ENCODE assay signal across 8 cellular contexts in the genomic region with DNA sequence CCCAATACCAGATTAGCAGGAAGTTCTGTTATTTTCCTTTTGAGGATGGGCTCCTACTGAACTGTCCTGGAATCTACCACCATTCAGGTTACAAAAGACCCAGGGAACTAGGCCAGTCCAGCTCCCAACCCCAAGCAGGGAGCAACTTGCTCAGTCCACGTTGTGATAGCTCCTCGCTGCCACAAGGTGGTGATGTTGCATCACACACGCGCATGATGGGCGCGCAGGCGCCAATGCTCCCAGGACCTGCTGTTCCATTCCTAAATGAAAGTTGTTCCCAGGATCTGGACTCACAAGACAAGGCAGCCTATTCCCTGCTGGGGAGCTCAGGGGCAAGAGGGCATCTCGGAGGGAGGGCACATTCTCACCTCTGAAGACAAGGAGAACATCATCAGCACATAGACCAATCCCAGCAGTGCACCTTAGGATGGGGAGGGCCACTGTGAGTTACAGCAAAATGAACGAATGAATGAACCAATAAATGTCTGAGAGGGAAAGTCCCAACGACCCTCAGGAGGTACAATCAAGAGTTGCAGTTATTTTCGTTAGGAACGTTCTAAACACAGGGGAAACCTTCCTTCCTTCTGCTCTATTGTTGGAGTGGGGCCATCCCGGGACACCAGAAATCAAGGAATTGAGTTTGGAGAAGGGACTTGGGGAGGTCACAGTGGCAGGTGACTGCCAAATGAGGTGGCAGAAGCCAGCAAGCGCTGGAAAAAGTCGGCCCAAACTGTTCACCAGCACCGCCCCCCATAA. TPM values are rescaled to one million over a fixed set of nuclear protein-coding genes. Genes with fewer than 3 reads are reported as not detected.
A peak's percentile ranks its signal among the peaks of the same experiment; 100 is the strongest.
DNase-seq lines count a peak whose midpoint lies in the region; TF ChIP-seq lines count a peak whose summit lies in the region.
"Not testable (repeated sequence)": the region's sequence is repeated elsewhere in the genome, so short reads cannot be mapped to it uniquely, and the experiment has no call there.

No MANE protein-coding gene starts in this region.

- H3K9me2 ChIP-seq in DOHH2 (replicated peaks; ENCODE audit: control insufficient read depth, low read length); neural cell (ENCODE audit: insufficient read depth, low read length): not testable (repeated sequence)

- H3K23ac ChIP-seq in H9 (ENCODE audit: insufficient read length, low read depth, low read length): not testable (repeated sequence)

- peak overlapping the region; percentile 67 to 85 for H3K4me3 Mint-ChIP-seq in H9
- peak overlapping the region; percentile 87 to 98 (median 95) for H3K4me3 Mint-ChIP-seq in brain

- H2BK15ac ChIP-seq in H9 (ENCODE audit: low read depth, low read length): not testable (repeated sequence)

- not testable (repeated sequence) for H3K27me3 ChIP-seq in DOHH2 (ENCODE audit: control insufficient read depth, low read length); H9 (ENCODE audit: insufficient read depth, low read length); neural cell (ENCODE audit: insufficient read depth, low read depth, low read length)

- peaks cover 14% of the 10 kb centered on the region for H3K23me2 ChIP-seq in H9 (ENCODE audit: insufficient read length, low read depth, low read length, poor library complexity, severe bottlenecking)

- not testable (repeated sequence) for H4K8ac ChIP-seq in H9 (replicated peaks; ENCODE audit: insufficient read length, low read depth, low read length)

- H3K4me2 ChIP-seq in DOHH2 (ENCODE audit: low read length) (peak overlapping the region; percentile 97), H9 (ENCODE audit: insufficient read depth, insufficient read length, low read length) (peak overlapping the region; percentile 82), neural cell (ENCODE audit: low read length) (peak overlapping the region; percentile 88)

- not testable (repeated sequence) for H3K56ac ChIP-seq in H9 (ENCODE audit: insufficient read length, low read depth, low read length)

- H3K36me3 Mint-ChIP-seq in H9 (ENCODE audit: insufficient read depth in 1 of 3, low read depth in 3 of 3): peaks cover 8 to 11% (median 10%) of the 10 kb centered on the region in 3 experiments; a peak in 6 of 7 replicates
- peaks cover 14% of the 10 kb centered on the region for H3K36me3 Mint-ChIP-seq in brain

- H3K27ac ChIP-seq in DOHH2 (ENCODE audit: low read depth, low read length); H9 (ENCODE audit: insufficient read length, low read depth, low read length): not testable (repeated sequence)
- H3K27ac ChIP-seq in neural cell (ENCODE audit: low read length): peak overlapping the region; percentile 70

- not testable (repeated sequence) for H4K5ac ChIP-seq in H9 (ENCODE audit: insufficient read length, low read depth, low read length)

- TF ChIP-seq RAD21 in neural cell (conservative IDR thresholded peaks at IDR 0.05): peak; percentile 71

- not testable (repeated sequence) for H3T11ph ChIP-seq in H9 (ENCODE audit: low read length)

- H3K9ac ChIP-seq in H9 (ENCODE audit: extremely low read depth, insufficient read length, low read length) (peak overlapping the region; percentile 19), neural cell (ENCODE audit: low read length) (peak overlapping the region; percentile 73)

- not testable (repeated sequence) for H3K9me3 ChIP-seq in DOHH2 (ENCODE audit: control insufficient read depth, insufficient read depth, low read length); H9 (ENCODE audit: control insufficient read depth, low read depth, low read length); neural cell (ENCODE audit: low read length)

- not testable (repeated sequence) for DNase-seq in H9
- DNase-seq in NCI-H1417 (lab: John Stamatoyannopoulos, UW) (peak in 2 of 3 experiments; percentile 24 to 45), cardiac septum (ENCODE audit: low spot score) (peak; percentile 60), superior temporal gyrus (ENCODE audit: extremely low spot score) (peak; percentile 52)
- peak; percentile 60 for DNase-seq in activated CD4-positive, CD25-positive, alpha-beta regulatory T cell treated with anti-CD3 and anti-CD28 coated beads, Interleukin-2, amount 50 U/mL, for 72 hours

- H4K20me1 ChIP-seq in DOHH2 (ENCODE audit: control insufficient read depth, insufficient read depth, low read depth, low read length); H9 (ENCODE audit: control insufficient read depth, insufficient read depth, insufficient read length); neural cell (ENCODE audit: insufficient read depth): not testable (repeated sequence)

- not testable (repeated sequence) for H3K36me3 ChIP-seq in DOHH2 (ENCODE audit: control insufficient read depth, low read length); neural cell (ENCODE audit: insufficient read depth, low read length)

- intact Hi-C loops in cardiac septum (cut with DNase I): loop anchor here (2.0 kb wide), 1 partner anchor 56 kb away; no protein-coding TSS in a partner anchor

- peaks cover 45% of the 10 kb centered on the region for H3K4me1 ChIP-seq in DOHH2 (ENCODE audit: control insufficient read depth, low read length)
- not testable (repeated sequence) for H3K4me1 ChIP-seq in H9 (ENCODE audit: insufficient read depth, low read length)

- TF ChIP-seq CTCF in DOHH2 (IDR thresholded peaks at IDR 0.05; ENCODE audit: low read depth, low read length, poor library complexity, severe bottlenecking): peak; percentile 58
- TF ChIP-seq CTCF in H9 (conservative IDR thresholded peaks at IDR 0.05): peak; percentile 65
- TF ChIP-seq CTCF in brain (conservative IDR thresholded peaks at IDR 0.05): peak; percentile 74 to 80
- peak; percentile 80 for TF ChIP-seq CTCF in neural cell (IDR thresholded peaks at IDR 0.05; ENCODE audit: poor library complexity, severe bottlenecking)

- H3K27ac Mint-ChIP-seq in H9: not testable (repeated sequence)
- H3K27ac Mint-ChIP-seq in brain: peak overlapping the region; percentile 73 to 95 (median 92)

- H3K9me3 Mint-ChIP-seq in H9, brain: not testable (repeated sequence)

- H3K18ac ChIP-seq in H9 (ENCODE audit: insufficient read length, low read depth, low read length): not testable (repeated sequence)

- WGBS in H9 (ENCODE audit: extremely low coverage, insufficient read length, low lambda C conversion rate): no CpG with 5 or more reads among the region's 16 CpGs

- not testable (repeated sequence) for H2AFZ ChIP-seq in H9 (ENCODE audit: low read length); neural cell (ENCODE audit: low read depth, low read length)

- not testable (repeated sequence) for H3K4ac ChIP-seq in H9 (ENCODE audit: low read depth, low read length)

- H2BK12ac ChIP-seq in H9 (ENCODE audit: insufficient read length, low read depth, low read length): not testable (repeated sequence)

- H3F3A ChIP-seq in DOHH2 (ENCODE audit: control insufficient read depth, insufficient read depth); neural cell (ENCODE audit: insufficient read depth, low read length, poor library complexity, severe bottlenecking): not testable (repeated sequence)

- not testable (repeated sequence) for TF ChIP-seq EP300 in neural cell (conservative IDR thresholded peaks at IDR 0.05; ENCODE audit: poor library complexity, severe bottlenecking)

- H2AK5ac ChIP-seq in H9 (ENCODE audit: insufficient read length, low read length): not testable (repeated sequence)

- H3K79me2 ChIP-seq in DOHH2 (ENCODE audit: control insufficient read depth, low read length); H9 (ENCODE audit: insufficient read depth, low read length); neural cell (replicated peaks; ENCODE audit: insufficient read depth, low read length): not testable (repeated sequence)

- not testable (repeated sequence) for H3K79me1 ChIP-seq in H9 (ENCODE audit: insufficient read depth, low read depth, low read length, poor library complexity, severe bottlenecking)

- H3K4me3 ChIP-seq in DOHH2 (ENCODE audit: low read length) (peak overlapping the region; percentile 90), neural cell (ENCODE audit: low read length) (peak overlapping the region; percentile 97)

- not testable (repeated sequence) for H2BK20ac ChIP-seq in H9 (ENCODE audit: low read depth, low read length, poor library complexity, severe bottlenecking)

- not testable (repeated sequence) for H4K91ac ChIP-seq in H9 (ENCODE audit: insufficient read length, low read depth, low read length)

- not testable (repeated sequence) for H3K14ac ChIP-seq in H9 (ENCODE audit: insufficient read depth, low read length)

- H2BK120ac ChIP-seq in H9 (ENCODE audit: low read depth, low read length, poor library complexity, severe bottlenecking): not testable (repeated sequence)

- H3K4me1 Mint-ChIP-seq in H9: peaks cover 27 to 29% of the 10 kb centered on the region in 2 experiments
- peaks cover 33% of the 10 kb centered on the region for H3K4me1 Mint-ChIP-seq in brain

- H3K27me3 Mint-ChIP-seq in H9 (ENCODE audit: low read depth); brain: not testable (repeated sequence)

- not testable (repeated sequence) for H2BK5ac ChIP-seq in H9 (ENCODE audit: insufficient read length, low read length)

TF ChIP-seq in neural cell, 6 proteins besides CTCF, POLR2A, EP300 and RAD21:
- peak; percentile 73 for TF ChIP-seq SMC3 (conservative IDR thresholded peaks at IDR 0.05; ENCODE audit: poor library complexity)

RNA-seq across cellular contexts. Expression of a gene that starts 1.3 kb away (rescaled TPM):
- 105 and 106 TPM in 2 replicates for total RNA-seq in H9 (2021)
- polyA plus RNA-seq in brain (ENCODE audit: insufficient read depth, low read depth, low replicate concordance): 16.8 TPM
- total RNA-seq in cardiac septum: 37.9 TPM
- polyA plus RNA-seq in neural cell: 33.2 and 47.7 TPM in 2 replicates
- 16.1 and 18.3 TPM in 2 replicates for polyA minus RNA-seq in neural cell

RNA-seq across cellular contexts. Expression of a gene that starts 27.1 kb away (rescaled TPM):
- total RNA-seq in H9 (2021) (39.0 and 40.6 TPM in 2 replicates), cardiac septum (171 TPM)
- polyA plus RNA-seq in brain (ENCODE audit: insufficient read depth, low read depth, low replicate concordance) (50.6 TPM), neural cell (1.9 and 2.3 TPM in 2 replicates)
- polyA minus RNA-seq in neural cell: 2.0 and 3.2 TPM in 2 replicates
